Comparison of ENCODE assay signal across 8 cellular contexts in genomic region chr11:61602775-61603569, GRCh38. TPM values are rescaled to one million over a fixed set of nuclear protein-coding genes. Genes with fewer than 3 reads are reported as not detected.
A peak's percentile ranks its signal among the peaks of the same experiment; 100 is the strongest.
DNase-seq lines count a peak whose midpoint lies in the region; ATAC-seq and TF ChIP-seq lines count a peak whose summit lies in the region.

No MANE protein-coding gene starts in this region.

- dilution Hi-C loops in mammary epithelial cell (cut with HindIII; ENCODE audit: low sequenced_read_pairs): no loop called here

- H3K9me3 ChIP-seq in mammary epithelial cell (replicated peaks; ENCODE audit: insufficient read depth, low read length) (no peaks in the 10 kb centered on the region), lower lobe of right lung (no peaks in the 10 kb centered on the region)

- H3K4me3 ChIP-seq in ACC112 (ENCODE audit: low read depth, low read length) (peak overlapping the region; percentile 53; the same call in 1 of the 2 replicates), mammary epithelial cell (replicated peaks in 1 of 3; ENCODE audit: insufficient read depth in 1 of 3, low read depth in 2 of 3, low read length in 3 of 3) (no peak overlapping the region), lower lobe of right lung (no peak overlapping the region)

- H3K79me2 ChIP-seq in ACC112 (ENCODE audit: control insufficient read depth, insufficient read depth, low read length, unreplicated experiment): no peaks in the 10 kb centered on the region
- H3K79me2 ChIP-seq in mammary epithelial cell (ENCODE audit: insufficient read depth, low read length): no peaks in the 10 kb centered on the region

- DNase-seq in M059J (ENCODE audit: low read depth): peak; percentile 76
- DNase-seq in mammary epithelial cell: peak; percentile 98
- no peak for DNase-seq in lower lobe of right lung
- DNase-seq in NCI-H2107 (lab: John Stamatoyannopoulos, UW): no peak
- DNase-seq in GF-D8 (lab: John Stamatoyannopoulos, UW): no peak
- no peak for DNase-seq in LoVo (ENCODE audit: low spot score)

- H3K4me2 ChIP-seq in mammary epithelial cell (ENCODE audit: insufficient read depth, low read depth, low read length): peak overlapping the region; percentile 38

- WGBS in mammary epithelial cell (ENCODE audit: low coverage, missing lambda C conversion rate): 7% methylated on average over 16 of the region's 20 CpGs

- intact Hi-C loops in mammary epithelial cell (cut with micrococcal nuclease) (loop anchor here (1.0 to 2.0 kb wide), 4 partner anchors 13 to 24 kb away; partner anchors contain the start of gene SYT7), lower lobe of right lung (cut with DNase I) (no loop called here)

- H3K36me3 ChIP-seq in ACC112 (ENCODE audit: insufficient read depth, low read length): no peaks in the 10 kb centered on the region
- H3K36me3 ChIP-seq in mammary epithelial cell (ENCODE audit: insufficient read depth, low read length): no peaks in the 10 kb centered on the region
- H3K36me3 ChIP-seq in lower lobe of right lung: no peaks in the 10 kb centered on the region

- in situ Hi-C loops in mammary epithelial cell (cut with MboI; ENCODE audit: low sequenced_read_pairs in 2 of 2): no loop called here

- H3K4me1 ChIP-seq in ACC112 (ENCODE audit: control insufficient read depth, insufficient read depth, low read length, unreplicated experiment) (peaks cover 37% of the 10 kb centered on the region), mammary epithelial cell (ENCODE audit: insufficient read depth, low read length) (peaks cover 37% of the 10 kb centered on the region), lower lobe of right lung (no peaks in the 10 kb centered on the region)

- no peak overlapping the region for H3K9ac ChIP-seq in mammary epithelial cell (ENCODE audit: insufficient read depth, low read length)

- no peaks in the 10 kb centered on the region for H4K20me1 ChIP-seq in mammary epithelial cell (ENCODE audit: insufficient read depth, low read length)

- H2AFZ ChIP-seq in ACC112 (ENCODE audit: low read length, unreplicated experiment): peak overlapping the region; percentile 40
- peak overlapping the region; percentile 31 for H2AFZ ChIP-seq in mammary epithelial cell (ENCODE audit: low read depth, low read length)

- CTCF ChIA-PET in mammary epithelial cell (lab: Charles Lee; ENCODE audit: low non-redundant PET): interaction anchor here (0.7 kb wide), 1 partner anchor 71 kb away, joined by 3 read pairs; no protein-coding TSS in a partner anchor

- H3K27me3 ChIP-seq in ACC112 (ENCODE audit: insufficient read depth, low read length) (no peaks in the 10 kb centered on the region), mammary epithelial cell (ENCODE audit: insufficient read depth, low read length) (no peaks in the 10 kb centered on the region), lower lobe of right lung (ENCODE audit: low read depth) (no peaks in the 10 kb centered on the region)

- peak; percentile 55 to 59 for ATAC-seq in lower lobe of right lung
- ATAC-seq in HG03175 (IDR thresholded peaks at IDR 0.05; ENCODE audit: unreplicated experiment): no peak

- H3K27ac ChIP-seq in ACC112 (ENCODE audit: low read depth, low read length) (peak overlapping the region; percentile 41; the same call in 1 of the 2 replicates), mammary epithelial cell (ENCODE audit: insufficient read depth, low read depth, low read length) (peak overlapping the region; percentile 79), lower lobe of right lung (no peak overlapping the region)

- no peak for TF ChIP-seq CTCF in mammary epithelial cell (conservative IDR thresholded peaks at IDR 0.05 in 1 of 2, IDR thresholded peaks at IDR 0.05 in 1 of 2; ENCODE audit: extremely low read depth in 1 of 2, insufficient read depth in 1 of 2, low read depth in 1 of 2, low read length in 2 of 2)
- TF ChIP-seq CTCF in lower lobe of right lung (IDR thresholded peaks at IDR 0.05): no peak

- BruUV-seq in mammary epithelial cell (replicated peaks; lab: Mats Ljungman, UMichigan): no TSS peak

RNA-seq across cellular contexts. Expression of gene SYT7, which starts 22.1 kb away (rescaled TPM):
- total RNA-seq in M059J (2014; rRNA removed; shearing (Covaris generic)): 0.10 and 0.22 TPM in 2 replicates
- total RNA-seq in mammary epithelial cell: 10 to 100 TPM in 1 of 2 donors, 1 to 10 TPM in 1; 4.7 to 17.7 TPM
- 6.9 TPM for polyA plus RNA-seq in mammary epithelial cell
- 21.2 TPM for polyA minus RNA-seq in mammary epithelial cell
- 3.8 TPM for total RNA-seq in lower lobe of right lung

Comparison
In these comparisons a context has a peak if more than half of its experiments do, and no peak if none do; other contexts are left out.
1. DNase-seq: peak in M059J (single experiment) and mammary epithelial cell (single experiment); none in lower lobe of right lung (single experiment), NCI-H2107 (single experiment), GF-D8 (single experiment) and LoVo (single experiment).